Comparison of ENCODE assay signal across 9 cellular contexts in genomic region chr13:41668130-41668757, GRCh38.
DNase-seq lines count a peak whose midpoint lies in the region; ATAC-seq and TF ChIP-seq lines count a peak whose summit lies in the region.
"Had no signal": no experiment of that assay in that cellular context is flagged by ENCODE, and none has a peak within 500 bp of the region (broad histone marks: within the 10 kb centered on the region; RNA-seq: fewer than 3 reads in every experiment).

No MANE protein-coding gene starts in this region.

- TF ChIP-seq CTCF in WERI-Rb-1 (IDR thresholded peaks at IDR 0.05; ENCODE audit: low read depth, low read length) (peak; percentile 57; the same call in 1 of the 2 replicates), fibroblast of mammary gland (conservative IDR thresholded peaks at IDR 0.05; ENCODE audit: control insufficient read depth, insufficient read depth, low read depth, low read length) (peak; percentile 91)

- peaks cover 0 to 3% (median 0%) of the 10 kb centered on the region in 5 donors for H3K27me3 Mint-ChIP-seq in naive thymus-derived CD8-positive, alpha-beta T cell
- H3K27me3 Mint-ChIP-seq: activated naive CD4-positive, alpha-beta T cell treated with anti-CD3 and anti-CD28 coated beads, Interleukin-2, amount 50 U/mL, for 24 hours had no signal

- H3K36me3 Mint-ChIP-seq in naive thymus-derived CD8-positive, alpha-beta T cell: peaks cover 4 to 22% (median 12%) of the 10 kb centered on the region in 3 donors
- H3K36me3 Mint-ChIP-seq: activated naive CD4-positive, alpha-beta T cell treated with anti-CD3 and anti-CD28 coated beads, Interleukin-2, amount 50 U/mL, for 24 hours had no signal

- H3K9me3 ChIP-seq in WERI-Rb-1 (ENCODE audit: severe bottlenecking): no peaks in the 10 kb centered on the region

- H3K27ac Mint-ChIP-seq in naive thymus-derived CD8-positive, alpha-beta T cell: no peak overlapping the region
- H3K27ac Mint-ChIP-seq: activated naive CD4-positive, alpha-beta T cell treated with anti-CD3 and anti-CD28 coated beads, Interleukin-2, amount 50 U/mL, for 24 hours had no signal

- DNase-seq in Caki2 (ENCODE audit: low read depth) (peak; percentile 78), NCI-H2227 treated with DMSO at 0.1 percent for 48 hours (lab: John Stamatoyannopoulos, UW) (peak; percentile 59), WERI-Rb-1 (peak; percentile 29), fibroblast of mammary gland (ENCODE audit: low read depth) (peak; percentile 94)
- DNase-seq in naive thymus-derived CD8-positive, alpha-beta T cell: peak in 8 of 10 donors; percentile 2 to 58 (median 28)

- in situ Hi-C loops in Caki2 (cut with HindIII; ENCODE audit: low pct_unique_long_range_greater_than_20kb, low sequenced_read_pairs): no loop called here

- H3K4me1 Mint-ChIP-seq in naive thymus-derived CD8-positive, alpha-beta T cell: no peaks in the 10 kb centered on the region
- H3K4me1 Mint-ChIP-seq: activated naive CD4-positive, alpha-beta T cell treated with anti-CD3 and anti-CD28 coated beads, Interleukin-2, amount 50 U/mL, for 24 hours had no signal

- no peak overlapping the region for H3K4me3 Mint-ChIP-seq in naive thymus-derived CD8-positive, alpha-beta T cell
- H3K4me3 Mint-ChIP-seq: activated naive CD4-positive, alpha-beta T cell treated with anti-CD3 and anti-CD28 coated beads, Interleukin-2, amount 50 U/mL, for 24 hours had no signal

- no peaks in the 10 kb centered on the region for H3K9me3 Mint-ChIP-seq in naive thymus-derived CD8-positive, alpha-beta T cell
- H3K9me3 Mint-ChIP-seq: activated naive CD4-positive, alpha-beta T cell treated with anti-CD3 and anti-CD28 coated beads, Interleukin-2, amount 50 U/mL, for 24 hours had no signal

- no peaks in the 10 kb centered on the region for H3K27me3 ChIP-seq in WERI-Rb-1 (ENCODE audit: insufficient read depth, low read depth, severe bottlenecking)

- H3K36me3 ChIP-seq in WERI-Rb-1: no peaks in the 10 kb centered on the region

- peak; percentile 73 for ATAC-seq in GM19023 (IDR thresholded peaks at IDR 0.05; ENCODE audit: unreplicated experiment)
- peak; percentile 94 for ATAC-seq in HG03342 (IDR thresholded peaks at IDR 0.05; ENCODE audit: unreplicated experiment)
- ATAC-seq in naive thymus-derived CD8-positive, alpha-beta T cell: peak; percentile 73 to 84
- ATAC-seq in HG03097 (IDR thresholded peaks at IDR 0.05; ENCODE audit: low FRiP score, unreplicated experiment): no peak

- H3K4me3 ChIP-seq in WERI-Rb-1 (ENCODE audit: low read depth, low read length): no peak overlapping the region
- no peak overlapping the region for H3K4me3 ChIP-seq in fibroblast of mammary gland (ENCODE audit: control insufficient read depth, low read depth, low read length)

- H3K27ac ChIP-seq in WERI-Rb-1: no peak overlapping the region

- POLR2A ChIA-PET in naive thymus-derived CD8-positive, alpha-beta T cell (lab: Charles Lee): interaction anchor here (0.6 kb wide), 1 partner anchor 13 kb away, joined by 5 read pairs; no protein-coding TSS in a partner anchor

Comparison
In these comparisons a context has a peak if more than half of its experiments do, and no peak if none do; other contexts are left out.
1. DNase-seq: peak in every context shown above with its lines; median percentile 94 in fibroblast of mammary gland; 78 in Caki2; 59 in NCI-H2227 treated with DMSO at 0.1 percent for 48 hours; 29 in WERI-Rb-1; 28 in naive thymus-derived CD8-positive, alpha-beta T cell.